ENCODE assay signal across 15 cellular contexts in genomic region chr5:162565-163337, GRCh38. TPM values are rescaled to one million over a fixed set of nuclear protein-coding genes. Genes with fewer than 3 reads are reported as not detected.
DNase-seq lines count a peak whose midpoint lies in the region; ATAC-seq, FAIRE-seq and TF ChIP-seq lines count a peak whose summit lies in the region.
"Had no signal": no experiment of that assay in that cellular context is flagged by ENCODE, and none has a peak within 500 bp of the region (broad histone marks: within the 10 kb centered on the region; RNA-seq: fewer than 3 reads in every experiment).

No MANE protein-coding gene starts in this region.

- H3K4me3 Mint-ChIP-seq in glutamatergic neuron (ENCODE audit: unreplicated experiment), result no peak overlapping the region
- H3K4me3 Mint-ChIP-seq: CD8-positive, alpha-beta memory T cell had no signal

- peak; percentile 11 to 22 for ATAC-seq in right cardiac atrium
- ATAC-seq in Right ventricle myocardium inferior, result no peak
- ATAC-seq in psoas muscle, result peak in 1 of 4 donors; percentile 13
- ATAC-seq: HCT116, PC-3 had no signal

- no peak overlapping the region for H3K27ac ChIP-seq in right cardiac atrium (ENCODE audit: low read length)
- no peak overlapping the region for H3K27ac ChIP-seq in psoas muscle
- H3K27ac ChIP-seq in kidney (ENCODE audit: low read depth in 2 of 2, low read length in 2 of 2), result no peak overlapping the region

- H3K4me3 ChIP-seq in right cardiac atrium (ENCODE audit: low read length) (no peak overlapping the region), psoas muscle (no peak overlapping the region), kidney (ENCODE audit: low read length in 2 of 2) (no peak overlapping the region)

- TF ChIP-seq CTCF in glutamatergic neuron (IDR thresholded peaks at IDR 0.05; ENCODE audit: partially characterized antibody, unreplicated experiment), result no peak
- TF ChIP-seq CTCF in psoas muscle (IDR thresholded peaks at IDR 0.05), result no peak
- TF ChIP-seq CTCF in kidney (IDR thresholded peaks at IDR 0.05; ENCODE audit: borderline replicate concordance, extremely low read depth, insufficient read depth), result no peak

- intact Hi-C loops in right cardiac atrium (cut with DNase I) (no loop called here), Right ventricle myocardium inferior (cut with DNase I) (no loop called here), psoas muscle (cut with DNase I) (no loop called here), kidney (cut with DNase I) (no loop called here)

- no peaks in the 10 kb centered on the region for H3K4me1 ChIP-seq in right cardiac atrium (ENCODE audit: control insufficient read depth, insufficient read depth, low read length)
- H3K4me1 ChIP-seq in psoas muscle, result no peaks in the 10 kb centered on the region
- H3K4me1 ChIP-seq in kidney (ENCODE audit: control insufficient read depth in 1 of 2, insufficient read depth in 1 of 2, low read depth in 1 of 2, low read length in 2 of 2), result no peaks in the 10 kb centered on the region

- H3K36me3 ChIP-seq in psoas muscle (ENCODE audit: insufficient read depth in 1 of 2, low read depth in 1 of 2) (no peaks in the 10 kb centered on the region), kidney (ENCODE audit: control insufficient read depth in 1 of 2, insufficient read depth in 2 of 2, low read length in 2 of 2) (no peaks in the 10 kb centered on the region)

- H3K9me3 Mint-ChIP-seq in glutamatergic neuron (ENCODE audit: unreplicated experiment), result peaks cover 6% of the 10 kb centered on the region
- H3K9me3 Mint-ChIP-seq: CD8-positive, alpha-beta memory T cell had no signal

- DNase-seq in right cardiac atrium (no peak), Right ventricle myocardium inferior (ENCODE audit: missing footprints) (no peak), glutamatergic neuron (peak; percentile 11), psoas muscle (peak; percentile 6 to 42), anterior cingulate cortex (lab: John Stamatoyannopoulos, UW) (no peak), kidney (no peak)
- no peak for DNase-seq in stimulated activated CD4-positive, alpha-beta T cell treated with anti-CD3 and anti-CD28 coated beads, Interleukin-2, amount 100 ng/mL, for 24 hours
- DNase-seq: AML-193; CD8-positive, alpha-beta memory T cell; GF-D8; NCI-H1436 treated with DMSO at 0.1 percent for 48 hours; NCI-H345; PC-3 had no signal

- H3K27me3 ChIP-seq in right cardiac atrium (ENCODE audit: control insufficient read depth, insufficient read depth) (no peaks in the 10 kb centered on the region), psoas muscle (ENCODE audit: insufficient read depth in 3 of 3, low read length in 2 of 3) (peaks cover 0 to 16% (median 4%) of the 10 kb centered on the region in 3 donors)

- no peak overlapping the region for H3K27ac Mint-ChIP-seq in glutamatergic neuron (ENCODE audit: unreplicated experiment)
- H3K27ac Mint-ChIP-seq: CD8-positive, alpha-beta memory T cell had no signal

- H3K9me3 ChIP-seq in right cardiac atrium (ENCODE audit: control insufficient read depth, low read length) (no peaks in the 10 kb centered on the region), psoas muscle (no peaks in the 10 kb centered on the region), kidney (ENCODE audit: control insufficient read depth in 1 of 2, low read length in 2 of 2) (no peaks in the 10 kb centered on the region)

- 87% methylated on average over 23 of the region's 23 CpGs for WGBS in right cardiac atrium
- WGBS in psoas muscle, 3 donors, result 89 to 95% (median 95%) methylated on average over 20 to 23 of the region's 23 CpGs

- peaks cover 4% of the 10 kb centered on the region for H3K27me3 Mint-ChIP-seq in glutamatergic neuron (ENCODE audit: unreplicated experiment)

- FAIRE-seq in kidney (lab: Jason Lieb, UNC), result no peak
- FAIRE-seq: HTR-8/SVneo had no signal

- peaks cover 2% of the 10 kb centered on the region for H3K4me1 Mint-ChIP-seq in glutamatergic neuron (ENCODE audit: low read depth, unreplicated experiment)
- H3K4me1 Mint-ChIP-seq: CD8-positive, alpha-beta memory T cell had no signal

- no peaks in the 10 kb centered on the region for H3K36me3 Mint-ChIP-seq in glutamatergic neuron (ENCODE audit: unreplicated experiment)
- H3K36me3 Mint-ChIP-seq: CD8-positive, alpha-beta memory T cell had no signal

- no peak overlapping the region for H3K9ac ChIP-seq in kidney (ENCODE audit: low read length in 2 of 2)

RNA-seq across cellular contexts. Expression of gene LRRC14B, which starts 28.5 kb away (rescaled TPM):
- total RNA-seq in right cardiac atrium (10 to 100 TPM in 3 of 4 donors, 1 to 10 TPM in 1; 6.3 to 51.1 (median 30.8) TPM), Right ventricle myocardium inferior (74.9 TPM), glutamatergic neuron (ENCODE audit: unreplicated experiment) (not detected), psoas muscle (10 to 100 TPM in 1 of 4 donors, 1 to 10 TPM in 3; 1.3 to 13.4 (median 9.0) TPM), kidney (not detected)
- polyA plus RNA-seq in right cardiac atrium (47.6 TPM), psoas muscle (10 to 100 TPM in 2 of 3 donors, under 1 TPM in 1; 0.42 to 15.5 (median 14.5) TPM), kidney (ENCODE audit: insufficient read depth, low read depth, low replicate concordance) (not detected)
- total RNA-seq: CD8-positive, alpha-beta memory T cell; PC-3 had no signal
- polyA plus RNA-seq: CD8-positive, alpha-beta memory T cell had no signal

RNA-seq across cellular contexts. Expression of gene CCDC127, which starts 55.2 kb away (rescaled TPM):
- 1 to 10 TPM; 8.1 to 9.8 (median 8.6) TPM for total RNA-seq in right cardiac atrium
- 6.1 TPM for polyA plus RNA-seq in right cardiac atrium
- total RNA-seq in Right ventricle myocardium inferior, result 9.4 TPM
- 11.9 TPM for total RNA-seq in glutamatergic neuron (ENCODE audit: unreplicated experiment)
- 1 to 10 TPM; 6.9 to 9.6 (median 7.4) TPM for total RNA-seq in psoas muscle
- 10 to 100 TPM in 1 of 3 donors, 1 to 10 TPM in 2; 4.1 to 11.2 (median 5.5) TPM for polyA plus RNA-seq in psoas muscle
- 5.9 TPM for total RNA-seq in kidney
- 3.2 TPM for polyA plus RNA-seq in kidney (ENCODE audit: insufficient read depth, low read depth, low replicate concordance)

RNA-seq across cellular contexts. Expression of gene SDHA, which starts 55.4 kb away (rescaled TPM):
- total RNA-seq in right cardiac atrium (100 to 1,000 TPM; 370 to 452 (median 422) TPM), Right ventricle myocardium inferior (811 TPM), glutamatergic neuron (ENCODE audit: unreplicated experiment) (81.3 TPM), psoas muscle (100 to 1,000 TPM; 269 to 363 (median 314) TPM), kidney (135 TPM)
- polyA plus RNA-seq in right cardiac atrium (605 TPM), psoas muscle (100 to 1,000 TPM; 160 to 205 (median 205) TPM), kidney (ENCODE audit: insufficient read depth, low read depth, low replicate concordance) (256 TPM)

Comparison
In these comparisons a context has a peak if more than half of its experiments do, and no peak if none do; other contexts are left out.
1. DNase-seq: peak in glutamatergic neuron (single experiment) and psoas muscle (2 of 2); none in right cardiac atrium (0 of 3), Right ventricle myocardium inferior (single experiment), anterior cingulate cortex (0 of 58), stimulated activated CD4-positive, alpha-beta T cell treated with anti-CD3 and anti-CD28 coated beads, Interleukin-2, amount 100 ng/mL, for 24 hours (0 of 2) and kidney (single experiment).